In the genomic region with DNA sequence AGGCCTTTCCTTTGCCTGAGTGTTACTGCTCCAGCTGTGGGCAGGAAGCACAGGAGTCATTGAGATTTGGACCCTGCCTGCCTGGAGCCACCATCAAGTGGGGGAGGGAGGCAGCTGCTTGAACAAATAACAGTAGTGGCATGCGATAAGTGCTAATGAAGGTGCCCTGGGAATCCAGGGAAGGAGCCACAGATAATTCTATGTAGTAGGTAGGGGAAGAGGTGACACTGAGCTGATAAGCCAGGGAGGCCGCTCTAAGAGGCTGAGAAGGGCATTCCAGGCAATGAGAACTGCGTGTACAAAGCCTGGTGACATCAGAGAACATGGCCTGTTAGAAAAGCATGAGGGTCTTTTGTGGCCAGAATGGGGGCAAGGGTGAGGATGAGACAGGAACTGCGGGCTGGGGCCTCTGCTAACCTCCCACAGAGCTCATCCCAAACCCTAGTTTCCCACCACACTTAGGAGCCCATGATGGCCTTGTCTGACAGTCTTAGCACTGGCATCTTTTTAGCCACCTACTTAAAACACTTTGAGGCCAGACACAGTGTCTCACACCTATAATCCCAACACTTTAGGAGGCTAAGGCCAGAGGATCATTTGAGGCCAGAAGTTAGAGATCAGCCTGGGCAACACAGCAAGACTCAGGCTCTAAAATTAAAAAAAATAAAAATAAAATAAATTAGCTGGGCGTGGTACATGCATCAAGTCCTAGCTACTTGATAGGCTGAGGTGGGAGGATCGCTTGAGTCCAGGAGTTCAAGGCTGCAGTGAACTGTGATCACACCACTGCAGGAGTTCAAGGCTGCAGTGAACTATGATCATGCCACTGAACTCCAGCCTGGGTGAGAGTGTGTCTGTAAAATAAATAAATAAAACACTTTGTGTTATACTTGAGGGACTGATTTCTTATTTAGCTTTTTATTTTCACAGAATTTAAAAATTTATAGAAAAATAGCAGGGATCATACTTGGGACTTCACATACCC, we compare ENCODE assay signal across 24 cellular contexts. TPM values are rescaled to one million over a fixed set of nuclear protein-coding genes. Genes with fewer than 3 reads are reported as not detected.
DNase-seq lines count a peak whose midpoint lies in the region; ATAC-seq lines count a peak whose summit lies in the region.
"Had no signal": no experiment of that assay in that cellular context is flagged by ENCODE, and none has a peak within 500 bp of the region (broad histone marks: within the 10 kb centered on the region; RNA-seq: fewer than 3 reads in every experiment).

No MANE protein-coding gene starts in this region.

- H3K23ac ChIP-seq in trophoblast cell (ENCODE audit: low read length), result no peak overlapping the region

- H3K27me3 Mint-ChIP-seq in activated CD4-positive, alpha-beta T cell treated with anti-CD3 and anti-CD28 coated beads for 36 hours, result no peaks in the 10 kb centered on the region
- no peaks in the 10 kb centered on the region for H3K27me3 Mint-ChIP-seq in T-cell
- H3K27me3 Mint-ChIP-seq: activated CD8-positive, alpha-beta memory T cell treated with anti-CD3 and anti-CD28 coated beads, Interleukin-2, amount 10 ng/mL, durations not matched to agents 7 days and 5 days; B cell had no signal

- no peaks in the 10 kb centered on the region for H3K9me3 Mint-ChIP-seq in activated CD4-positive, alpha-beta T cell treated with anti-CD3 and anti-CD28 coated beads for 36 hours (ENCODE audit: low read depth)
- no peaks in the 10 kb centered on the region for H3K9me3 Mint-ChIP-seq in T-cell
- H3K9me3 Mint-ChIP-seq: HFFc6, IgD-negative memory B cell had no signal

- POLR2A ChIA-PET in activated CD4-positive, alpha-beta T cell treated with anti-CD3 and anti-CD28 coated beads for 36 hours (lab: Charles Lee), result no interaction called here
- POLR2A ChIA-PET in T-cell (lab: Charles Lee), result no interaction called here

- H3K4me1 Mint-ChIP-seq in activated CD4-positive, alpha-beta T cell treated with anti-CD3 and anti-CD28 coated beads for 36 hours, result peaks cover 50% of the 10 kb centered on the region
- H3K4me1 Mint-ChIP-seq in T-cell, result peaks cover 56 to 57% (median 57%) of the 10 kb centered on the region in 3 donors

- H3K4me3 ChIP-seq in trophoblast cell (ENCODE audit: low read depth, low read length), result no peak overlapping the region
- H3K4me3 ChIP-seq: lower lobe of right lung, tibial nerve had no signal

- H3K79me1 ChIP-seq in trophoblast cell (ENCODE audit: low read length), result no peaks in the 10 kb centered on the region

- H3K79me2 ChIP-seq in trophoblast cell (ENCODE audit: control insufficient read depth, insufficient read depth, low read length, poor library complexity), result peaks cover 3% of the 10 kb centered on the region

- peaks cover 6 to 10% of the 10 kb centered on the region in 2 experiments for H3K4me1 ChIP-seq in trophoblast cell (ENCODE audit: control insufficient read depth in 1 of 2, insufficient read depth in 2 of 2, low read length in 2 of 2)

- H4K12ac ChIP-seq in trophoblast cell (ENCODE audit: low read depth, low read length), result no peak overlapping the region

- no peak overlapping the region for H3K4ac ChIP-seq in trophoblast cell (ENCODE audit: low read depth, low read length)

- H4K91ac ChIP-seq in trophoblast cell (ENCODE audit: low read depth, low read length), result no peak overlapping the region

- no peak overlapping the region for H3K4me3 Mint-ChIP-seq in activated CD4-positive, alpha-beta T cell treated with anti-CD3 and anti-CD28 coated beads for 36 hours
- H3K4me3 Mint-ChIP-seq in T-cell, result no peak overlapping the region
- H3K4me3 Mint-ChIP-seq: activated CD8-positive, alpha-beta memory T cell treated with anti-CD3 and anti-CD28 coated beads, Interleukin-2, amount 10 ng/mL, durations not matched to agents 7 days and 5 days; B cell; HFFc6; IgD-negative memory B cell had no signal

- peaks cover 15 to 23% of the 10 kb centered on the region in 2 experiments for H3K36me3 ChIP-seq in trophoblast cell (ENCODE audit: control insufficient read depth in 1 of 2, insufficient read depth in 2 of 2, low read length in 2 of 2)

- CTCF ChIA-PET in activated CD4-positive, alpha-beta T cell treated with anti-CD3 and anti-CD28 coated beads for 36 hours (lab: Charles Lee), result interaction anchor here (0.8 kb wide), 1 partner anchor 57 kb away, joined by 3 read pairs; no protein-coding TSS in a partner anchor
- CTCF ChIA-PET in T-cell (lab: Charles Lee), result interaction anchor here in 1 of 2 donors (0.6 kb wide), 1 partner anchor 8 kb away, joined by 6 read pairs; no protein-coding TSS in a partner anchor

- no peak overlapping the region for H4K8ac ChIP-seq in trophoblast cell (ENCODE audit: low read depth, low read length)

- peak overlapping the region; percentile 29 for H3K27ac Mint-ChIP-seq in activated CD4-positive, alpha-beta T cell treated with anti-CD3 and anti-CD28 coated beads for 36 hours
- peak overlapping the region; percentile 2 to 55 for H3K27ac Mint-ChIP-seq in T-cell
- H3K27ac Mint-ChIP-seq: activated CD8-positive, alpha-beta memory T cell treated with anti-CD3 and anti-CD28 coated beads, Interleukin-2, amount 10 ng/mL, durations not matched to agents 7 days and 5 days; B cell; HFFc6 had no signal

- no peak overlapping the region for H2AK5ac ChIP-seq in trophoblast cell (ENCODE audit: low read length)

- no peak overlapping the region for H3K14ac ChIP-seq in trophoblast cell (ENCODE audit: low read length)

- no peak overlapping the region for H3K27ac ChIP-seq in trophoblast cell (ENCODE audit: low read depth, low read length)
- H3K27ac ChIP-seq: epithelial cell of prostate, lower lobe of right lung, RWPE1, tibial nerve had no signal

- H2BK12ac ChIP-seq in trophoblast cell (ENCODE audit: low read length), result no peak overlapping the region

- no peak overlapping the region for H2BK120ac ChIP-seq in trophoblast cell (ENCODE audit: insufficient read depth, low read length, poor library complexity)

- no peaks in the 10 kb centered on the region for H3K9me3 ChIP-seq in trophoblast cell (ENCODE audit: insufficient read depth, low read depth, low read length)
- H3K9me3 ChIP-seq: lower lobe of right lung, tibial nerve had no signal

- H2BK5ac ChIP-seq in trophoblast cell (ENCODE audit: low read depth, low read length, poor library complexity), result no peak overlapping the region

- no peaks in the 10 kb centered on the region for H3K27me3 ChIP-seq in trophoblast cell (ENCODE audit: insufficient read depth, low read length)
- H3K27me3 ChIP-seq: tibial nerve had no signal

- no CpG with 5 or more reads among the region's 6 CpGs for WGBS in trophoblast cell (ENCODE audit: extremely low coverage, insufficient coverage, insufficient read length)

- H3K36me3 Mint-ChIP-seq in activated CD4-positive, alpha-beta T cell treated with anti-CD3 and anti-CD28 coated beads for 36 hours (ENCODE audit: low read depth), result peaks cover 18% of the 10 kb centered on the region
- H3K36me3 Mint-ChIP-seq in T-cell, result peaks cover 10% of the 10 kb centered on the region
- H3K36me3 Mint-ChIP-seq: activated CD8-positive, alpha-beta memory T cell treated with anti-CD3 and anti-CD28 coated beads, Interleukin-2, amount 10 ng/mL, durations not matched to agents 7 days and 5 days had no signal

- intact Hi-C loops in activated CD4-positive, alpha-beta T cell treated with anti-CD3 and anti-CD28 coated beads for 36 hours (cut with DNase I, micrococcal nuclease), result no loop called here
- intact Hi-C loops in left colon (cut with DNase I, micrococcal nuclease), result no loop called here

- no peak overlapping the region for H3K9ac ChIP-seq in trophoblast cell (ENCODE audit: low read length)

- H3K4me2 ChIP-seq in trophoblast cell (ENCODE audit: low read length), result no peak overlapping the region

- no peak for ATAC-seq in activated CD4-positive, alpha-beta T cell treated with anti-CD3 and anti-CD28 coated beads for 36 hours
- no peak for ATAC-seq in T-cell (replicated peaks in 1 of 4)
- ATAC-seq in left colon, result peak; percentile 63
- ATAC-seq in HG02642 (IDR thresholded peaks at IDR 0.05; ENCODE audit: poor library complexity, unreplicated experiment), result no peak
- ATAC-seq: activated CD8-positive, alpha-beta memory T cell treated with anti-CD3 and anti-CD28 coated beads, Interleukin-2, amount 10 ng/mL, durations not matched to agents 7 days and 5 days; lower lobe of right lung had no signal

- H3K18ac ChIP-seq in trophoblast cell (ENCODE audit: low read length), result no peak overlapping the region

- DNase-seq in activated CD4-positive, alpha-beta T cell treated with anti-CD3 and anti-CD28 coated beads for 36 hours, result no peak
- no peak for DNase-seq in activated CD4-positive, alpha-beta T cell treated with anti-CD3 and anti-CD28 coated beads, Interleukin-2, amount 50 U/mL, for 4 hours
- DNase-seq in T-cell (no peak), left colon (no peak), trophoblast cell (peak; percentile 89 to 90), NCI-H748 (lab: John Stamatoyannopoulos, UW; ENCODE audit: unreplicated experiment) (no peak), nucleus accumbens (lab: John Stamatoyannopoulos, UW) (no peak)
- DNase-seq: activated CD4-positive, alpha-beta T cell treated with anti-CD3 and anti-CD28 coated beads for 1 hour; activated CD8-positive, alpha-beta memory T cell treated with anti-CD3 and anti-CD28 coated beads, Interleukin-2, amount 10 ng/mL, durations not matched to agents 7 days and 5 days; activated effector memory CD4-positive, alpha-beta T cell treated with anti-CD3 and anti-CD28 coated beads, Interleukin-2, amount 50 U/mL, for 16 hours; amniotic stem cell; Calu3; HFFc6; lower lobe of right lung; MM.1S; NCI-H1436 treated with DMSO at 0.1 percent for 48 hours; NCI-H526 treated with DMSO at 0.1 percent for 48 hours; stimulated activated naive CD4-positive, alpha-beta T cell had no signal

- H2AFZ ChIP-seq in trophoblast cell (ENCODE audit: insufficient read depth, low read length, poor library complexity), result no peak overlapping the region

RNA-seq across cellular contexts. Expression of gene TET3, which starts 58.9 kb away (rescaled TPM):
- 10 to 100 TPM; 15.0 to 17.3 TPM for total RNA-seq in activated CD4-positive, alpha-beta T cell treated with anti-CD3 and anti-CD28 coated beads for 36 hours
- total RNA-seq in T-cell (10 to 100 TPM; 22.5 to 32.2 (median 26.8) TPM), left colon (10 to 100 TPM; 21.0 to 29.4 TPM)
- polyA plus RNA-seq in trophoblast cell (2013), result 11.2 and 11.7 TPM in 2 replicates

Comparison
In these comparisons a context has a peak if more than half of its experiments do, and no peak if none do; other contexts are left out.
1. DNase-seq: peak in trophoblast cell (2 of 2); none in activated CD4-positive, alpha-beta T cell treated with anti-CD3 and anti-CD28 coated beads for 36 hours (single experiment), activated CD4-positive, alpha-beta T cell treated with anti-CD3 and anti-CD28 coated beads, Interleukin-2, amount 50 U/mL, for 4 hours (0 of 2), T-cell (0 of 34), left colon (0 of 2), NCI-H748 (single experiment) and nucleus accumbens (0 of 56).